In the genomic region with DNA sequence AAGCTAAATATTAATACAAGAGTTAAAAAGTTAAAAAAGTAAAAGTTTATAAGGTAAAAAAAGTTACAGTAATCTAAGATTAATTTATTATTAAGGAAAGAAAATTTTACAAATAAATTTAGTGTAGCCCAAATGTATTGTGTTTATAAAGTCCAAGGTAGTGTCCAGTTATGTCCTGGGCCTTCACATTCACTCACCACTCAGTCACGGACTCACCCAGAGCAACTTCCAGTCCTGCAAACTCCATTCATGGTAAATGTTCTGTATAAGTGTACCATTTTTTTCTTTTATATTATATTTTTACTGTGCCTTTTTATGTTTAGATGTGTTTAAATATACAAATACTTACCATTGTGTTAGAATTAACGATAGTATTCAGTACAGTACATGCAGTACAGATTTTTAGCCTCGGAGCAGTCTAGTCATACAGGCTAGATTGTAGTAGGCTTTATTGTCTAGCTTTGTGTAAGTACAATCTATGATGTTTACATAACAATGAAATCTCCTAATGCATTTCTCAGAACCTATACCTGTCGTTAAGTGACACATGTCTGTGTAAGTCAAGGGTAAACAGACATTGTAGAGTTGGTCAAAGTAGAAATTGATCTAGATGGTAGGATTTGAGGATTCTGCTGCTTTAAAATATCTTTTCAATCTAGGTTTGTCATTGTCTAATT, we compare ENCODE assay signal across 19 cellular contexts.
"Had no signal": no experiment of that assay in that cellular context is flagged by ENCODE, and none has a peak within 500 bp of the region (broad histone marks: within the 10 kb centered on the region; RNA-seq: fewer than 3 reads in every experiment).

No MANE protein-coding gene starts in this region.

- DNase-seq: cortex of kidney; dorsolateral prefrontal cortex; effector CD8-positive, alpha-beta T cell; foreskin melanocyte; heart left ventricle; hypothalamus; kidney glomerular epithelial cell; mammary epithelial cell; naive thymus-derived CD8-positive, alpha-beta T cell; spleen; stimulated activated CD4-positive, alpha-beta T cell treated with anti-CD3 and anti-CD28 coated beads, Interleukin-15, amount 100 ng/mL, for 24 hours; stimulated activated CD4-positive, alpha-beta T cell treated with anti-CD3 and anti-CD28 coated beads, Interleukin-1b, Interleukin-23, amount 100 ng/mL, for 48 hours; stimulated activated CD4-positive, alpha-beta T cell treated with anti-CD3 and anti-CD28 coated beads, Interleukin-4, amount 100 ng/mL, for 4 hours; stimulated activated naive B cell treated with anti-CD40 and anti-IgM and Interleukin-4, amounts not matched to agents 10 μg/mL and 1 μg/mL and 100 μg/mL, for 72 hours; stomach; substantia nigra; transverse colon had no signal

- ATAC-seq: heart left ventricle; left lobe of liver; naive thymus-derived CD8-positive, alpha-beta T cell; sciatic nerve; stimulated activated naive B cell treated with anti-CD40 and anti-IgM and Interleukin-4, amounts not matched to agents 10 μg/mL and 1 μg/mL and 100 μg/mL, for 72 hours had no signal
